1 cellular context compared by ENCODE assay signal in the genomic region with DNA sequence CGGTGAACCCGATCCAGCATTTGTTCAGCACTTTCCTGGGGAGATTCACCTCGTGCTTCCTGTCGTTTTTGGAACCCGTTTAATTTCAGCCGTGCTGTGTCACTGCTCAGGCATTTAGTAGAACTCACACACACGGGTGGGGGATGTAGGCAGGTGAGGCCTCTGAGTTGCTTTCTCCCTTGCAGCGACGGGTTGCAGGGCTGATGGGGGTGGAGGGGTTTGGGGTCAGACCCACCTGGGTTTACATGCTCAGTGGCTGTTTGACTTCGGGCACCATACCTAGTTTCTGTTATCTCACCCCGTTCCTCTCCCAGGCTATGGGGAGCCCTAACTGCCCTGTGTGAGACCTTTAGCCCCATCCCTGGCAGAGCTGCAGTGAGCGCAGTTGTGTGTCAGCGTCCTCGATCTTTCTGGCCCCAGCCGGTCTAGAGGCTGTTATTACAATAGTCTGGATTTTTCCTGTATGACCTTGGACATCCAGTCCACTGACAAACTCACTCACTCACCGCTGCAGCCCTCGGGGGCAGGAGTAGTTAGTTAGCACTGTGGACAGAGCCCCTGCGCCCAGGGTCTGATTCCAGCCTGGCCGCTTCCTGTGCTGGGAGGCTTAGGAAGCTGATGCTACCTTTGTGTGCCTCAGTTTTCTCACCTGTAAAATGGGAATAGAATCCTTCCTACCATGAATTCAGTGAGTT.
TF ChIP-seq lines count a peak whose summit lies in the region.

No MANE protein-coding gene starts in this region.

TF ChIP-seq in H1, 55 proteins besides CTCF, POLR2A, EP300 and RAD21:
- TF ChIP-seq HDAC2 (IDR thresholded peaks at IDR 0.05; ENCODE audit: borderline replicate concordance in 1 of 2, low read depth in 2 of 2, low read length in 2 of 2) (0 out of 4 replicates have a peak, but pooled peaks of 1 of the 2 experiments have one; percentile 38), POU5F1 (IDR thresholded peaks at IDR 0.05; ENCODE audit: low read depth, low read length) (no peak), SP1 (IDR thresholded peaks at IDR 0.05; ENCODE audit: low read depth, low read length) (no peak), KDM1A (IDR thresholded peaks at IDR 0.05; ENCODE audit: borderline replicate concordance, low read length) (peak; percentile 92)
TF ChIP-seq in H1: peak in this region for 2.
